In genomic region chr14:104100171-104101085, GRCh38 we compare ENCODE assay signal across 23 cellular contexts. TPM values are rescaled to one million over a fixed set of nuclear protein-coding genes. Genes with fewer than 3 reads are reported as not detected.
A peak's percentile ranks its signal among the peaks of the same experiment; 100 is the strongest.
DNase-seq lines count a peak whose midpoint lies in the region; ATAC-seq, FAIRE-seq and TF ChIP-seq lines count a peak whose summit lies in the region.
"Had no signal": no experiment of that assay in that cellular context is flagged by ENCODE, and none has a peak within 500 bp of the region (broad histone marks: within the 10 kb centered on the region; RNA-seq: fewer than 3 reads in every experiment).

No MANE protein-coding gene starts in this region.

- POLR2A ChIA-PET in PC-3 (lab: Charles Lee; ENCODE audit: unreplicated experiment), result no interaction called here

- no peak for DNase-seq in PC-3
- peak; percentile 59 for DNase-seq in epithelial cell of esophagus (ENCODE audit: low read depth)
- peak; percentile 65 for DNase-seq in kidney
- no peak for DNase-seq in activated T-cell treated with anti-CD3 and anti-CD28 coated beads for 4 hours
- DNase-seq in DMS153 (lab: John Stamatoyannopoulos, UW), result no peak
- DNase-seq in activated naive CD4-positive, alpha-beta T cell treated with Interleukin-2 at 50 U/mL for 16 hours, result no peak
- DNase-seq in NK-92 treated with Interleukin-12 subunit alpha and Interleukin-12 subunit beta, amount 100 ng/mL, for 24 hours (lab: John Stamatoyannopoulos, UW), result no peak
- DNase-seq: activated CD4-positive, alpha-beta T cell treated with anti-CD3 and anti-CD28 coated beads, Interleukin-2, amount 50 U/mL, for 48 hours; activated naive CD4-positive, alpha-beta T cell treated with anti-CD3 and anti-CD28 coated beads for 36 hours; CD4-positive, alpha-beta memory T cell; central memory CD4-positive, alpha-beta T cell; DMS53; effector CD4-positive, alpha-beta T cell; KBM-7; NCI-H1694 treated with DMSO at 0.1 percent for 48 hours; NCI-H226; NCI-H82; stimulated activated naive CD4-positive, alpha-beta T cell treated with Interleukin-2 at 50 U/mL for 16 hours; thyroid gland; WERI-Rb-1 had no signal

- 0 out of 2 replicates have a peak, but pooled peaks have one; percentile 8 for ATAC-seq in PC-3
- ATAC-seq: GM12878 had no signal

- BruUV-seq in PC-3 (replicated peaks; lab: Mats Ljungman, UMichigan), result no TSS peak

- H2AFZ ChIP-seq in PC-3 (ENCODE audit: low read length), result no peak overlapping the region
- H2AFZ ChIP-seq: parathyroid adenoma had no signal

- no peak for TF ChIP-seq CTCF in PC-3 (conservative IDR thresholded peaks at IDR 0.05; ENCODE audit: low read depth, low read length)
- TF ChIP-seq CTCF in epithelial cell of esophagus (IDR thresholded peaks at IDR 0.05; ENCODE audit: insufficient read depth, low read depth, low read length, missing control alignments), result no peak
- TF ChIP-seq CTCF in kidney (IDR thresholded peaks at IDR 0.05; ENCODE audit: borderline replicate concordance, extremely low read depth, insufficient read depth), result no peak

- no peaks in the 10 kb centered on the region for H3K27me3 ChIP-seq in PC-3 (ENCODE audit: low read length)
- H3K27me3 ChIP-seq: thyroid gland had no signal

- FAIRE-seq in kidney (lab: Jason Lieb, UNC), result no peak
- FAIRE-seq: GM12878 had no signal

- H3K9me3 ChIP-seq in PC-3 (ENCODE audit: low read length), result no peaks in the 10 kb centered on the region
- no peaks in the 10 kb centered on the region for H3K9me3 ChIP-seq in kidney (ENCODE audit: control insufficient read depth in 1 of 2, low read length in 2 of 2)
- H3K9me3 ChIP-seq: thyroid gland had no signal

- no peaks in the 10 kb centered on the region for H3F3A ChIP-seq in PC-3 (ENCODE audit: low read length, unreplicated experiment)

- no peaks in the 10 kb centered on the region for H3K79me2 ChIP-seq in PC-3 (ENCODE audit: low read length)
- H3K79me2 ChIP-seq: parathyroid adenoma had no signal

- intact Hi-C loops in PC-3 (cut with micrococcal nuclease) (no loop called here), kidney (cut with DNase I) (no loop called here)

- H4K20me1 ChIP-seq in PC-3 (ENCODE audit: low read length), result no peaks in the 10 kb centered on the region

- H3K27ac ChIP-seq in PC-3 (ENCODE audit: low read length), result no peak overlapping the region
- H3K27ac ChIP-seq in kidney (ENCODE audit: low read depth in 2 of 2, low read length in 2 of 2), result no peak overlapping the region
- peak overlapping the region; percentile 31 to 86 (median 71) for H3K27ac ChIP-seq in skin epidermis
- H3K27ac ChIP-seq: parathyroid adenoma, thyroid gland, WERI-Rb-1 had no signal

- H3K4me1 ChIP-seq in PC-3 (ENCODE audit: insufficient read depth, low read length) (peaks cover 10% of the 10 kb centered on the region), kidney (ENCODE audit: control insufficient read depth in 1 of 2, insufficient read depth in 1 of 2, low read depth in 1 of 2, low read length in 2 of 2) (no peaks in the 10 kb centered on the region)
- H3K4me1 ChIP-seq: parathyroid adenoma had no signal

- no peaks in the 10 kb centered on the region for H3K36me3 ChIP-seq in PC-3 (ENCODE audit: low read depth, low read length)
- H3K36me3 ChIP-seq in kidney (ENCODE audit: control insufficient read depth in 1 of 2, insufficient read depth in 2 of 2, low read length in 2 of 2), result no peaks in the 10 kb centered on the region
- H3K36me3 ChIP-seq: thyroid gland, WERI-Rb-1 had no signal

- no peak overlapping the region for H3K4me2 ChIP-seq in PC-3 (ENCODE audit: low read length)

- H3K4me3 ChIP-seq in PC-3 (ENCODE audit: low read length), result no peak overlapping the region
- H3K4me3 ChIP-seq in epithelial cell of esophagus (ENCODE audit: low read length), result no peak overlapping the region
- H3K4me3 ChIP-seq in kidney (ENCODE audit: low read length in 2 of 2), result no peak overlapping the region
- H3K4me3 ChIP-seq in skin epidermis, result no peak overlapping the region
- H3K4me3 ChIP-seq: GM12878, thyroid gland had no signal

- H3K9ac ChIP-seq in PC-3 (ENCODE audit: low read length) (no peak overlapping the region), kidney (ENCODE audit: low read length in 2 of 2) (no peak overlapping the region)
- H3K9ac ChIP-seq: parathyroid adenoma had no signal

- H3K9me2 ChIP-seq in PC-3 (replicated peaks; ENCODE audit: low read length), result no peaks in the 10 kb centered on the region

- CTCF ChIA-PET in PC-3 (lab: Charles Lee), result no interaction called here

RNA-seq across cellular contexts. Expression of gene ASPG, which starts 14.9 kb away (rescaled TPM):
- total RNA-seq in PC-3 (2014; rRNA removed) (0.22 TPM in 1 of 2 replicates, not detected in the other), kidney (2.5 TPM)
- polyA plus RNA-seq in kidney (ENCODE audit: insufficient read depth, low read depth, low replicate concordance), result 58.1 TPM
- total RNA-seq: activated naive CD4-positive, alpha-beta T cell treated with anti-CD3 and anti-CD28 coated beads for 36 hours; CD4-positive, alpha-beta memory T cell; GM12878 had no signal
- polyA plus RNA-seq: CD4-positive, alpha-beta memory T cell; GM12878 had no signal

RNA-seq across cellular contexts. Expression of gene KIF26A, which starts 38.0 kb away (rescaled TPM):
- total RNA-seq in PC-3 (2014; rRNA removed) (3.1 TPM in 2 replicates), kidney (12.3 TPM)
- polyA plus RNA-seq in kidney (ENCODE audit: insufficient read depth, low read depth, low replicate concordance), result 2.3 TPM
- polyA plus RNA-seq: GM12878 had no signal

Comparison
In these comparisons a context has a peak if more than half of its experiments do, and no peak if none do; other contexts are left out.
1. DNase-seq: peak in epithelial cell of esophagus (single experiment) and kidney (single experiment); none in PC-3 (single experiment), activated T-cell treated with anti-CD3 and anti-CD28 coated beads for 4 hours (single experiment), DMS153 (single experiment), activated naive CD4-positive, alpha-beta T cell treated with Interleukin-2 at 50 U/mL for 16 hours (single experiment) and NK-92 treated with Interleukin-12 subunit alpha and Interleukin-12 subunit beta, amount 100 ng/mL, for 24 hours (single experiment).
2. H3K27ac ChIP-seq: peak in skin epidermis (21 of 21); none in PC-3 (single experiment) and kidney (0 of 2).